ENCODE assay signal across 1 cellular context in the genomic region with DNA sequence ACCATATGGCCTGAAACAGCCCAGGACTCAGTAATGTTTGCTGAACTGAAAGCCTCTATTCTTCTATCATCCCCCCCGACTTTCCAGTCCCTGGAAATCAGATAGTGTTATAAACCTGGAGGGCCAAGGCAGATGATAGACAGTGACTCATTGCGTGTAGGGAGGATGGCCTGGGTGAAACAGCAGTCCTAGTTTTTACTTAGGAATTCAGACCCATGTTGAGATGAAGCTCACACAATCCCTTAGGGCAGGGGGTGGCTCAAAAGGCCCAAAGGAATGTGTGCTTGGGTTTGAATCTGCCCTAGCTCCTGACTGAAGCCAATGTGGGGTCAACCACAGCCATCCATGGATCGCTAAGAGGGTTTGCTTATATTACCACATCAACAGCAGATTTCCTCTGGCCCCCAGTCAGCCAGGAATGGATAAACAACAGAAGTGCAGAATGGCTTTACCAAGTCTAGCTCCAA.
A peak's percentile ranks its signal among the peaks of the same experiment; 100 is the strongest.
TF ChIP-seq lines count a peak whose summit lies in the region.

No MANE protein-coding gene starts in this region.

TF ChIP-seq in K562, 482 proteins besides CTCF, POLR2A, EP300 and RAD21 (continued from another document and continues in another):
- TF ChIP-seq JUND (IDR thresholded peaks at IDR 0.05; ENCODE audit: borderline replicate concordance, low read depth, low read length) (peak; percentile 96), JUND (tag; IDR thresholded peaks at IDR 0.05; ENCODE audit: borderline replicate concordance, low read depth, low read length) (peak; percentile 94; the same call in 2 of the 3 replicates), MLLT1 (IDR thresholded peaks at IDR 0.05) (no peak; a peak in 1 of 4 replicates), MTA3 (IDR thresholded peaks at IDR 0.05; ENCODE audit: borderline replicate concordance) (0 out of 2 replicates have a peak, but pooled peaks have one; percentile 44), IRF2 (CRISPR knock-in tag; IDR thresholded peaks at IDR 0.05) (no peak), CBFA2T3 (IDR thresholded peaks at IDR 0.05) (peak; percentile 62), ATF7 (IDR thresholded peaks at IDR 0.05) (peak; percentile 45; the same call in 1 of the 2 replicates), ZNF780A (CRISPR knock-in tag; IDR thresholded peaks at IDR 0.05) (no peak), ZEB2 (IDR thresholded peaks at IDR 0.05) (peak; percentile 63; the same call in 1 of the 2 replicates), TCF3 (CRISPR knock-in tag; IDR thresholded peaks at IDR 0.05) (peak; percentile 63), IRF9 (tag; IDR thresholded peaks at IDR 0.05) (no peak), CXXC5 (CRISPR knock-in tag; IDR thresholded peaks at IDR 0.05) (peak; percentile 10; the same call in 1 of the 2 replicates), YY1 (IDR thresholded peaks at IDR 0.05; ENCODE audit: borderline replicate concordance in 1 of 3, control insufficient read depth in 1 of 3, extremely low read depth in 1 of 3, insufficient read depth in 3 of 3, insufficient read length in 1 of 3, insufficient replicate concordance in 2 of 3, low read depth in 1 of 3, low read length in 2 of 3) (no peak), ZNF133 (CRISPR knock-in tag; IDR thresholded peaks at IDR 0.05) (no peak), L3MBTL2 (IDR thresholded peaks at IDR 0.05) (peak; percentile 21), HDAC2 (IDR thresholded peaks at IDR 0.05) (peak; percentile 78), STAT5A (IDR thresholded peaks at IDR 0.05; ENCODE audit: borderline replicate concordance, low read length) (peak; percentile 65), CBFA2T2 (conservative IDR thresholded peaks at IDR 0.05) (0 out of 2 replicates have a peak, but pooled peaks have one; percentile 20), CBX1 (IDR thresholded peaks at IDR 0.05; ENCODE audit: low read depth) (no peak), BCL6 (CRISPR knock-in tag; IDR thresholded peaks at IDR 0.05) (no peak), JUN (IDR thresholded peaks at IDR 0.05; ENCODE audit: borderline replicate concordance, low read depth, low read length) (peak; percentile 88), JUN (CRISPR knock-in tag; IDR thresholded peaks at IDR 0.05; ENCODE audit: borderline replicate concordance) (no peak), GATAD2A (IDR thresholded peaks at IDR 0.05) (0 out of 2 replicates have a peak, but pooled peaks have one; percentile 50), NCOA2 (IDR thresholded peaks at IDR 0.05; ENCODE audit: partially characterized antibody in 2 of 2) (no peak), TEAD4 (IDR thresholded peaks at IDR 0.05; ENCODE audit: low read length) (peak; percentile 68; the same call in 1 of the 2 replicates), TEAD4 (CRISPR knock-in tag; IDR thresholded peaks at IDR 0.05; ENCODE audit: borderline replicate concordance) (no peak), MITF (IDR thresholded peaks at IDR 0.05) (0 out of 2 replicates have a peak, but pooled peaks have one; percentile 21), VEZF1 (CRISPR knock-in tag; IDR thresholded peaks at IDR 0.05) (peak; percentile 40), GATAD2B (IDR thresholded peaks at IDR 0.05; ENCODE audit: borderline replicate concordance) (no peak; the same call in 1 of the 2 replicates), ATF3 (IDR thresholded peaks at IDR 0.05) (peak; percentile 87), ATF3 (CRISPR knock-in tag; conservative IDR thresholded peaks at IDR 0.05) (no peak), FOSL1 (tag; conservative IDR thresholded peaks at IDR 0.05) (peak; percentile 93), FOXA1 (IDR thresholded peaks at IDR 0.05; ENCODE audit: borderline replicate concordance) (no peak), ZNF311 (CRISPR knock-in tag; IDR thresholded peaks at IDR 0.05) (no peak), MED1 (CRISPR knock-in tag; IDR thresholded peaks at IDR 0.05; ENCODE audit: borderline replicate concordance) (no peak), XRCC3 (IDR thresholded peaks at IDR 0.05) (no peak), ARID1B (IDR thresholded peaks at IDR 0.05) (peak; percentile 87), ZNF592 (IDR thresholded peaks at IDR 0.05) (0 out of 2 replicates have a peak, but pooled peaks have one; percentile 21), ESRRA (IDR thresholded peaks at IDR 0.05; ENCODE audit: borderline replicate concordance, low read depth) (no peak), MAZ (CRISPR knock-in tag; conservative IDR thresholded peaks at IDR 0.05 in 1 of 2, IDR thresholded peaks at IDR 0.05 in 1 of 2) (peak in 1 of 2 experiments; percentile 40; a peak in 1 of 4 replicates), DMBX1 (CRISPR knock-in tag; IDR thresholded peaks at IDR 0.05; ENCODE audit: borderline replicate concordance) (no peak), ZHX1 (conservative IDR thresholded peaks at IDR 0.05; ENCODE audit: low read length) (no peak), COPS2 (conservative IDR thresholded peaks at IDR 0.05) (no peak), ZNF263 (CRISPR knock-in tag; IDR thresholded peaks at IDR 0.05; ENCODE audit: borderline replicate concordance) (0 out of 2 replicates have a peak, but pooled peaks have one; percentile 26)
- TF ChIP-seq, protein P1, sequence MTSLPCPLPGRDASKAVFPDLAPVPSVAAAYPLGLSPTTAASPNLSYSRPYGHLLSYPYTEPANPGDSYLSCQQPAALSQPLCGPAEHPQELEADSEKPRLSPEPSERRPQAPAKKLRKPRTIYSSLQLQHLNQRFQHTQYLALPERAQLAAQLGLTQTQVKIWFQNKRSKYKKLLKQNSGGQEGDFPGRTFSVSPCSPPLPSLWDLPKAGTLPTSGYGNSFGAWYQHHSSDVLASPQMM (CRISPR knock-in tag; IDR thresholded peaks at IDR 0.05) = no peak
- TF ChIP-seq, protein P2, sequence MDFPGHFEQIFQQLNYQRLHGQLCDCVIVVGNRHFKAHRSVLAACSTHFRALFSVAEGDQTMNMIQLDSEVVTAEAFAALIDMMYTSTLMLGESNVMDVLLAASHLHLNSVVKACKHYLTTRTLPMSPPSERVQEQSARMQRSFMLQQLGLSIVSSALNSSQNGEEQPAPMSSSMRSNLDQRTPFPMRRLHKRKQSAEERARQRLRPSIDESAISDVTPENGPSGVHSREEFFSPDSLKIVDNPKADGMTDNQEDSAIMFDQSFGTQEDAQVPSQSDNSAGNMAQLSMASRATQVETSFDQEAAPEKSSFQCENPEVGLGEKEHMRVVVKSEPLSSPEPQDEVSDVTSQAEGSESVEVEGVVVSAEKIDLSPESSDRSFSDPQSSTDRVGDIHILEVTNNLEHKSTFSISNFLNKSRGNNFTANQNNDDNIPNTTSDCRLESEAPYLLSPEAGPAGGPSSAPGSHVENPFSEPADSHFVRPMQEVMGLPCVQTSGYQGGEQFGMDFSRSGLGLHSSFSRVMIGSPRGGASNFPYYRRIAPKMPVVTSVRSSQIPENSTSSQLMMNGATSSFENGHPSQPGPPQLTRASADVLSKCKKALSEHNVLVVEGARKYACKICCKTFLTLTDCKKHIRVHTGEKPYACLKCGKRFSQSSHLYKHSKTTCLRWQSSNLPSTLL (IDR thresholded peaks at IDR 0.05) = no peak
- TF ChIP-seq, protein P3, sequence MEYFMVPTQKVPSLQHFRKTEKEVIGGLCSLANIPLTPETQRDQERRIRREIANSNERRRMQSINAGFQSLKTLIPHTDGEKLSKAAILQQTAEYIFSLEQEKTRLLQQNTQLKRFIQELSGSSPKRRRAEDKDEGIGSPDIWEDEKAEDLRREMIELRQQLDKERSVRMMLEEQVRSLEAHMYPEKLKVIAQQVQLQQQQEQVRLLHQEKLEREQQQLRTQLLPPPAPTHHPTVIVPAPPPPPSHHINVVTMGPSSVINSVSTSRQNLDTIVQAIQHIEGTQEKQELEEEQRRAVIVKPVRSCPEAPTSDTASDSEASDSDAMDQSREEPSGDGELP (CRISPR knock-in tag; IDR thresholded peaks at IDR 0.05; ENCODE audit: borderline replicate concordance) = peak; percentile 33; the same call in 1 of the 2 replicates
